In genomic region chr2:46813680-46814079, GRCh38 we compare ENCODE assay signal across 14 cellular contexts.
DNase-seq lines count a peak whose midpoint lies in the region; FAIRE-seq and TF ChIP-seq lines count a peak whose summit lies in the region.
"Had no signal": no experiment of that assay in that cellular context is flagged by ENCODE, and none has a peak within 500 bp of the region (broad histone marks: within the 10 kb centered on the region; RNA-seq: fewer than 3 reads in every experiment).

No MANE protein-coding gene starts in this region.

- H3K9ac ChIP-seq in adipocyte (ENCODE audit: low read length) (peak overlapping the region; percentile 88), endodermal cell (ENCODE audit: extremely low read depth, low read length, poor library complexity, severe bottlenecking) (no peak overlapping the region), mucosa of rectum (ENCODE audit: low read depth in 1 of 2, low read length in 2 of 2) (peak overlapping the region in 1 of 2 donors; percentile 34)

- intact Hi-C loops in testis (cut with DNase I; ENCODE audit: low total_unique reads): loop anchor here (5.0 kb wide), 1 partner anchor 34 kb away; no protein-coding TSS in a partner anchor
- intact Hi-C loops in dorsolateral prefrontal cortex (cut with DNase I): no loop called here

- H3K9me3 ChIP-seq in adipocyte (ENCODE audit: control insufficient read depth, low read length) (no peaks in the 10 kb centered on the region), endodermal cell (ENCODE audit: control insufficient read depth, low read length) (no peaks in the 10 kb centered on the region), mucosa of rectum (ENCODE audit: control insufficient read depth in 2 of 2, low read length in 2 of 2) (no peaks in the 10 kb centered on the region), testis (no peaks in the 10 kb centered on the region), small intestine (ENCODE audit: control insufficient read depth, low read depth) (no peaks in the 10 kb centered on the region)

- 93 to 97% methylated on average over 4 of the region's 4 CpGs for WGBS in endodermal cell (ENCODE audit: insufficient coverage in 1 of 2, insufficient read length in 1 of 2), 2 experiments
- 74 to 91% methylated on average over 4 of the region's 4 CpGs for WGBS in testis, 2 donors
- WGBS in small intestine, 3 donors: 78 to 83% (median 80%) methylated on average over 4 of the region's 4 CpGs

- peaks cover 12% of the 10 kb centered on the region for H3K27me3 Mint-ChIP-seq in endodermal cell (ENCODE audit: insufficient read depth)

- H3K4me1 ChIP-seq in adipocyte (ENCODE audit: control insufficient read depth, insufficient read depth, low read length) (peaks cover 55% of the 10 kb centered on the region), endodermal cell (ENCODE audit: control insufficient read depth, insufficient read depth, low read length) (no peaks in the 10 kb centered on the region), mucosa of rectum (ENCODE audit: control insufficient read depth in 2 of 2, insufficient read depth in 2 of 2, low read length in 2 of 2) (peaks cover 0 to 8% of the 10 kb centered on the region in 2 donors), testis (peaks cover 38% of the 10 kb centered on the region), small intestine (ENCODE audit: control insufficient read depth in 2 of 2, insufficient read depth in 1 of 2, low read depth in 1 of 2, low read length in 1 of 2) (no peaks in the 10 kb centered on the region)

- no peak overlapping the region for H3K27ac Mint-ChIP-seq in endodermal cell
- H3K27ac Mint-ChIP-seq: natural killer cell, T-cell had no signal

- H3K4me3 Mint-ChIP-seq in endodermal cell: no peak overlapping the region
- H3K4me3 Mint-ChIP-seq: natural killer cell, T-cell had no signal

- no peaks in the 10 kb centered on the region for H3K36me3 Mint-ChIP-seq in endodermal cell (ENCODE audit: low read depth)
- H3K36me3 Mint-ChIP-seq: natural killer cell, T-cell had no signal

- TF ChIP-seq POLR2A in testis (IDR thresholded peaks at IDR 0.05): no peak

- H3K36me3 ChIP-seq in adipocyte (ENCODE audit: control insufficient read depth, insufficient read depth, low read length, severe bottlenecking) (no peaks in the 10 kb centered on the region), endodermal cell (ENCODE audit: control insufficient read depth, insufficient read depth, low read length) (no peaks in the 10 kb centered on the region), mucosa of rectum (ENCODE audit: control insufficient read depth in 2 of 2, insufficient read depth in 2 of 2, low read length in 2 of 2) (no peaks in the 10 kb centered on the region), testis (ENCODE audit: low read depth, missing control alignments) (no peaks in the 10 kb centered on the region), small intestine (ENCODE audit: control insufficient read depth in 2 of 2, insufficient read depth in 2 of 2, low read length in 2 of 2) (no peaks in the 10 kb centered on the region)

- H3K9me3 Mint-ChIP-seq in endodermal cell: no peaks in the 10 kb centered on the region
- H3K9me3 Mint-ChIP-seq: natural killer cell had no signal

- no peaks in the 10 kb centered on the region for H3K27me3 ChIP-seq in adipocyte (replicated peaks; ENCODE audit: control insufficient read depth, insufficient read depth, low read length)
- H3K27me3 ChIP-seq in endodermal cell (ENCODE audit: control insufficient read depth, insufficient read depth, low read length, poor library complexity, severe bottlenecking): peaks cover 8% of the 10 kb centered on the region
- H3K27me3 ChIP-seq in mucosa of rectum (ENCODE audit: control insufficient read depth in 2 of 2, insufficient read depth in 2 of 2, low read length in 2 of 2): no peaks in the 10 kb centered on the region
- H3K27me3 ChIP-seq in testis: no peaks in the 10 kb centered on the region
- no peaks in the 10 kb centered on the region for H3K27me3 ChIP-seq in dorsolateral prefrontal cortex
- no peaks in the 10 kb centered on the region for H3K27me3 ChIP-seq in small intestine (ENCODE audit: control insufficient read depth in 2 of 2, insufficient read depth in 2 of 2, low read length in 2 of 2)

- no peak overlapping the region for H3K27ac ChIP-seq in endodermal cell (ENCODE audit: low read depth, low read length)
- peak overlapping the region; percentile 70 to 77 for H3K27ac ChIP-seq in mucosa of rectum (ENCODE audit: low read depth in 2 of 2, low read length in 2 of 2)
- peak overlapping the region; percentile 61 to 91 for H3K27ac ChIP-seq in testis
- peak overlapping the region in 29 of 59 donors; percentile 1 to 91 (median 47) for H3K27ac ChIP-seq in dorsolateral prefrontal cortex
- peak overlapping the region in 1 of 2 donors; percentile 75 for H3K27ac ChIP-seq in small intestine (ENCODE audit: low read depth in 1 of 2, low read length in 1 of 2)

- FAIRE-seq in small intestine (lab: Jason Lieb, UNC): no peak

- TF ChIP-seq CTCF in endodermal cell (conservative IDR thresholded peaks at IDR 0.05): no peak
- TF ChIP-seq CTCF in testis (IDR thresholded peaks at IDR 0.05): no peak
- no peak for TF ChIP-seq CTCF in dorsolateral prefrontal cortex (IDR thresholded peaks at IDR 0.05 in 54 of 56, conservative IDR thresholded peaks at IDR 0.05 in 2 of 56; ENCODE audit: low read depth in 1 of 56, partially characterized antibody in 56 of 56)

- DNase-seq in adipocyte (ENCODE audit: low read depth) (no peak), endodermal cell (peak; percentile 21), testis (no peak), dorsolateral prefrontal cortex (no peak), amygdala (lab: John Stamatoyannopoulos, UW) (no peak), small intestine (no peak)
- DNase-seq in activated naive CD4-positive, alpha-beta T cell treated with Interleukin-2 at 50 U/mL for 16 hours: no peak
- DNase-seq: activated gamma-delta T cell treated with Interleukin-2 at 50 U/mL for 16 hours; MM.1S; natural killer cell; NCI-H2081; stimulated activated CD4-positive, alpha-beta T cell treated with anti-CD3 and anti-CD28 coated beads, Interleukin-2, amount 100 ng/mL, for 48 hours; T-cell had no signal

- no peak overlapping the region for H3K4me3 ChIP-seq in adipocyte (ENCODE audit: low read length)
- H3K4me3 ChIP-seq in endodermal cell (ENCODE audit: low read length): no peak overlapping the region
- no peak overlapping the region for H3K4me3 ChIP-seq in mucosa of rectum (ENCODE audit: low read length in 2 of 2)
- no peak overlapping the region for H3K4me3 ChIP-seq in testis
- no peak overlapping the region for H3K4me3 ChIP-seq in dorsolateral prefrontal cortex
- no peak overlapping the region for H3K4me3 ChIP-seq in small intestine (ENCODE audit: low read depth in 1 of 2, low read length in 2 of 2)

- H3K4me1 Mint-ChIP-seq in endodermal cell: peaks cover 2% of the 10 kb centered on the region
- H3K4me1 Mint-ChIP-seq: natural killer cell, T-cell had no signal
